8 cellular contexts compared by ENCODE assay signal in the genomic region with DNA sequence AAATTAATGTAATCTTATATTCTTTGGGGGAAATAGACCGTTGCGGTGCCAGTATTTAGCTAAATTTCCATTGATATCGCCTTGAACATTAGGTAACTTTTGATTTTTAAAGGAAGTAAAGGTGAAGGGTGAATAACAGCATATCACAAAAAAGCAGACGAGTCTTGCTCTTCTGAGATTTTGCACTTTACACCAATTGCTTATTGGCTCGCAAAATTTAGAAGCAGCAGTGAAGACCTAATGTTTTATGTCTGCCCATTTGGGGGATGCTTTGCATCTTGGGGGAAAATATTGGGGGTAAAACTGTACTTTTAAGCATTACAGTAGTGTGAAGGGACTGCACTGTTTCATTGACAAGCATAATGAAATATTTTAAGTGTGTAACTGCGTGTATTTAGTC. TPM values are rescaled to one million over a fixed set of nuclear protein-coding genes. Genes with fewer than 3 reads are reported as not detected.
A peak's percentile ranks its signal among the peaks of the same experiment; 100 is the strongest.
DNase-seq lines count a peak whose midpoint lies in the region; ATAC-seq and TF ChIP-seq lines count a peak whose summit lies in the region.
"Had no signal": no experiment of that assay in that cellular context is flagged by ENCODE, and none has a peak within 500 bp of the region (broad histone marks: within the 10 kb centered on the region; RNA-seq: fewer than 3 reads in every experiment).

No MANE protein-coding gene starts in this region.

- H3K36me3 Mint-ChIP-seq in T-helper 2 cell treated with Interferon-gamma antibody and Interleukin-4, amounts not matched to agents 5 μg/mL and 100 μg/mL, for 36 hours (ENCODE audit: low read depth): no peaks in the 10 kb centered on the region

- no peak overlapping the region for H3K4me3 Mint-ChIP-seq in T-helper 2 cell treated with Interferon-gamma antibody and Interleukin-4, amounts not matched to agents 5 μg/mL and 100 μg/mL, for 36 hours

- no peak overlapping the region for H2AFZ ChIP-seq in mesenchymal stem cell (ENCODE audit: low read depth, low read length)

- no peaks in the 10 kb centered on the region for H3K27me3 Mint-ChIP-seq in T-helper 2 cell treated with Interferon-gamma antibody and Interleukin-4, amounts not matched to agents 5 μg/mL and 100 μg/mL, for 36 hours (ENCODE audit: low read depth)

- no peak overlapping the region for H3K23ac ChIP-seq in mesenchymal stem cell (ENCODE audit: low read length in 2 of 2)

- no peaks in the 10 kb centered on the region for H3K9me3 Mint-ChIP-seq in T-helper 2 cell treated with Interferon-gamma antibody and Interleukin-4, amounts not matched to agents 5 μg/mL and 100 μg/mL, for 36 hours

- H3K4ac ChIP-seq in mesenchymal stem cell (ENCODE audit: low read depth in 1 of 2, low read length in 2 of 2): no peak overlapping the region

- TF ChIP-seq POLR2A in upper lobe of left lung (IDR thresholded peaks at IDR 0.05): no peak

- no peak overlapping the region for H2AK5ac ChIP-seq in mesenchymal stem cell (ENCODE audit: low read length, severe bottlenecking)

- DNase-seq in HL-60 (ENCODE audit: low read depth in 1 of 2, low spot score in 1 of 2): no peak
- no peak for DNase-seq in brain microvascular endothelial cell
- DNase-seq in mesenchymal stem cell: no peak
- no peak for DNase-seq in upper lobe of left lung
- no peak for DNase-seq in T-helper 2 cell treated with Interferon-gamma antibody and Interleukin-4, amounts not matched to agents 5 μg/mL and 100 μg/mL, for 36 hours (ENCODE audit: low spot score)
- DNase-seq in NCI-H526 treated with DMSO at 0.1 percent for 48 hours (lab: John Stamatoyannopoulos, UW): no peak
- DNase-seq: effector CD8-positive, alpha-beta T cell had no signal

- TF ChIP-seq EP300 in upper lobe of left lung (IDR thresholded peaks at IDR 0.05): no peak

- WGBS in mesenchymal stem cell: 30% methylated on average over 6 of the region's 6 CpGs
- WGBS in upper lobe of left lung, 2 donors: 8 to 11% methylated on average over 6 of the region's 6 CpGs

- no peak overlapping the region for H2BK5ac ChIP-seq in mesenchymal stem cell (ENCODE audit: low read depth, low read length, poor library complexity, severe bottlenecking)

- H3K4me2 ChIP-seq in mesenchymal stem cell (ENCODE audit: low read length, poor library complexity, severe bottlenecking): peak overlapping the region; percentile 57

- peaks cover 2% of the 10 kb centered on the region for H3K79me1 ChIP-seq in mesenchymal stem cell (replicated peaks; ENCODE audit: low read length, poor library complexity, severe bottlenecking)

- H2BK120ac ChIP-seq in mesenchymal stem cell (ENCODE audit: low read depth, low read length): no peak overlapping the region

- no peak overlapping the region for H4K8ac ChIP-seq in mesenchymal stem cell (ENCODE audit: low read length)

- H3K18ac ChIP-seq in mesenchymal stem cell (ENCODE audit: low read depth in 1 of 2, low read length in 2 of 2): no peak overlapping the region

- in situ Hi-C loops in brain microvascular endothelial cell (cut with HindIII; ENCODE audit: low pct_ligation_motif_present, low sequenced_read_pairs): no loop called here

- H3K9me3 ChIP-seq in mesenchymal stem cell (ENCODE audit: control insufficient read depth, low read length): no peaks in the 10 kb centered on the region
- no peaks in the 10 kb centered on the region for H3K9me3 ChIP-seq in upper lobe of left lung

- no peaks in the 10 kb centered on the region for H3K4me1 ChIP-seq in mesenchymal stem cell (ENCODE audit: control insufficient read depth, insufficient read depth, low read depth, low read length)
- H3K4me1 ChIP-seq in upper lobe of left lung: peaks cover 13 to 33% (median 20%) of the 10 kb centered on the region in 4 donors

- ATAC-seq in upper lobe of left lung (ENCODE audit: low FRiP score in 2 of 2): no peak
- ATAC-seq in GM18907 (IDR thresholded peaks at IDR 0.05; ENCODE audit: unreplicated experiment): no peak

- H2BK12ac ChIP-seq in mesenchymal stem cell (ENCODE audit: low read length in 2 of 2): no peak overlapping the region

- H3K27ac ChIP-seq in HL-60 (replicated peaks): peak overlapping the region; percentile 4; the same call in 1 of the 2 replicates
- no peak overlapping the region for H3K27ac ChIP-seq in brain microvascular endothelial cell
- no peak overlapping the region for H3K27ac ChIP-seq in mesenchymal stem cell (ENCODE audit: low read length, poor library complexity, severe bottlenecking)
- no peak overlapping the region for H3K27ac ChIP-seq in upper lobe of left lung

- H3K9ac ChIP-seq in mesenchymal stem cell (ENCODE audit: low read length): peak overlapping the region; percentile 88

- no peak for TF ChIP-seq CTCF in HL-60 (IDR thresholded peaks at IDR 0.05; ENCODE audit: insufficient read depth, low read length)
- TF ChIP-seq CTCF in brain microvascular endothelial cell (IDR thresholded peaks at IDR 0.05; ENCODE audit: low read depth, low read length, missing control alignments): no peak
- no peak for TF ChIP-seq CTCF in upper lobe of left lung (IDR thresholded peaks at IDR 0.05)

- no peak overlapping the region for H2BK15ac ChIP-seq in mesenchymal stem cell (ENCODE audit: low read depth, poor library complexity, severe bottlenecking)

- H4K91ac ChIP-seq in mesenchymal stem cell (ENCODE audit: low read length): no peak overlapping the region

- H3K4me3 ChIP-seq in HL-60 (replicated peaks; ENCODE audit: insufficient read depth, low read length) (peak overlapping the region; percentile 67), brain microvascular endothelial cell (ENCODE audit: low read depth, low read length) (peak overlapping the region; percentile 65), mesenchymal stem cell (ENCODE audit: insufficient read depth in 1 of 2, low read depth in 1 of 2, low read length in 2 of 2) (peak overlapping the region in 1 of 2 experiments; percentile 82), upper lobe of left lung (peak overlapping the region in 3 of 4 donors; percentile 51 to 59 (median 55))

- no peak overlapping the region for H3K27ac Mint-ChIP-seq in T-helper 2 cell treated with Interferon-gamma antibody and Interleukin-4, amounts not matched to agents 5 μg/mL and 100 μg/mL, for 36 hours

- no peaks in the 10 kb centered on the region for H3K36me3 ChIP-seq in brain microvascular endothelial cell (replicated peaks)
- no peaks in the 10 kb centered on the region for H3K36me3 ChIP-seq in mesenchymal stem cell (ENCODE audit: control insufficient read depth in 1 of 2, insufficient read depth in 2 of 2, low read depth in 1 of 2, low read length in 2 of 2)
- H3K36me3 ChIP-seq in upper lobe of left lung: no peaks in the 10 kb centered on the region

- no peaks in the 10 kb centered on the region for H3K27me3 ChIP-seq in HL-60 (ENCODE audit: insufficient read depth, poor library complexity, severe bottlenecking)
- no peaks in the 10 kb centered on the region for H3K27me3 ChIP-seq in brain microvascular endothelial cell (replicated peaks)
- no peaks in the 10 kb centered on the region for H3K27me3 ChIP-seq in mesenchymal stem cell (ENCODE audit: control insufficient read depth in 1 of 2, insufficient read depth in 1 of 2, low read length in 2 of 2)
- H3K27me3 ChIP-seq in upper lobe of left lung: no peaks in the 10 kb centered on the region

- no peak overlapping the region for H3K14ac ChIP-seq in mesenchymal stem cell (ENCODE audit: low read length in 2 of 2)

- H3K4me1 Mint-ChIP-seq in T-helper 2 cell treated with Interferon-gamma antibody and Interleukin-4, amounts not matched to agents 5 μg/mL and 100 μg/mL, for 36 hours (ENCODE audit: low read depth): peaks cover 11% of the 10 kb centered on the region

RNA-seq across cellular contexts. Expression of gene MAP2K6, which starts 0.9 kb away (rescaled TPM):
- 3.7 TPM for polyA plus RNA-seq in mesenchymal stem cell (2013, experiment 1 of 2)
- polyA plus RNA-seq in mesenchymal stem cell (2013, experiment 2 of 2): 4.0 TPM
- total RNA-seq in upper lobe of left lung: 10 to 100 TPM in 1 of 6 donors, 1 to 10 TPM in 4, under 1 TPM in 1; 0.33 to 16.8 (median 5.9) TPM
